19 cellular contexts compared by ENCODE assay signal in the genomic region with DNA sequence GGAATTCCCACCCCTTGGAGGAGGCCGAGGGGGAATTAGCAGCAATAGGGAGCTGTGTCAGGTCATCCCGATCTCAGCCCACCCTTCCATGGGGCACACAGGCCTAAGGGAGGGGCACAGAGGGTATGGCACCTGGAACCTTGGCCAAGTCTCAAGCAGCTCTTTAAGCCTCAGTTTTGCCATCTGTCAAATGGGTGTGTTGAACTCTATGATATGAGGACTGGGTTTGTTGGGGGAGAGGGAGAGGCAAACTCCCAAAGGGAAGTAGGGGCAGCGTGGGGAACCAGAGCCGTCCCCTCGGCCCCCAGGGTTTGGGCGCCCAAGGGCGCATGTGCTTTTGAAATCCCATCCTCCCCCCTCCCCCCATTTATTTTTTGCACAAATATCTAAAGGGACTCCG. TPM values are rescaled to one million over a fixed set of nuclear protein-coding genes. Genes with fewer than 3 reads are reported as not detected.
DNase-seq lines count a peak whose midpoint lies in the region; ATAC-seq, FAIRE-seq and TF ChIP-seq lines count a peak whose summit lies in the region.
"Had no signal": no experiment of that assay in that cellular context is flagged by ENCODE, and none has a peak within 500 bp of the region (broad histone marks: within the 10 kb centered on the region; RNA-seq: fewer than 3 reads in every experiment).

No MANE protein-coding gene starts in this region.

- TF ChIP-seq CTCF in SK-N-SH (IDR thresholded peaks at IDR 0.05) (no peak), GM12864 (IDR thresholded peaks at IDR 0.05; ENCODE audit: low read depth, low read length, missing control alignments) (no peak), PC-9 (conservative IDR thresholded peaks at IDR 0.05) (no peak)

- H3K4me1 ChIP-seq in SK-N-SH (ENCODE audit: control insufficient read depth in 1 of 2, insufficient read depth in 2 of 2, low read depth in 1 of 2, low read length in 1 of 2) (peaks cover 0 to 14% of the 10 kb centered on the region in 2 experiments; a peak in 1 of 4 replicates), PC-9 (replicated peaks; ENCODE audit: insufficient read depth) (no peaks in the 10 kb centered on the region), iPS-20b (ENCODE audit: insufficient read depth, low read length) (peaks cover 4% of the 10 kb centered on the region; the same call in 1 of the 2 replicates), small intestine (ENCODE audit: control insufficient read depth in 2 of 2, insufficient read depth in 1 of 2, low read depth in 1 of 2, low read length in 1 of 2) (no peaks in the 10 kb centered on the region)
- H3K4me1 ChIP-seq: SJCRH30 had no signal

- no TSS peak for BruUV-seq in PC-9 (replicated peaks; lab: Mats Ljungman, UMichigan)

- no peaks in the 10 kb centered on the region for H4K20me1 ChIP-seq in SK-N-SH (ENCODE audit: insufficient read depth)
- H4K20me1 ChIP-seq in PC-9 (ENCODE audit: insufficient read depth), result no peaks in the 10 kb centered on the region

- TF ChIP-seq RAD21 in SK-N-SH (IDR thresholded peaks at IDR 0.05; ENCODE audit: low read length), result no peak

- H3K27me3 ChIP-seq in SK-N-SH (ENCODE audit: insufficient read depth) (peaks cover 36% of the 10 kb centered on the region; the same call in 1 of the 2 replicates), PC-9 (ENCODE audit: insufficient read depth, low read depth) (peaks cover 36% of the 10 kb centered on the region), iPS-20b (ENCODE audit: insufficient read depth, low read length) (peaks cover 8% of the 10 kb centered on the region; the same call in 1 of the 2 replicates), small intestine (ENCODE audit: control insufficient read depth in 2 of 2, insufficient read depth in 2 of 2, low read length in 2 of 2) (no peaks in the 10 kb centered on the region)
- H3K27me3 ChIP-seq: body of pancreas, Peyer's patch, SJCRH30 had no signal

- H3K4me2 ChIP-seq in SK-N-SH, result 0 out of 2 replicates have a peak overlapping the region, but pooled peaks have one; percentile 93
- peak overlapping the region; percentile 83 for H3K4me2 ChIP-seq in PC-9

- H3F3A ChIP-seq in SK-N-SH (replicated peaks; ENCODE audit: insufficient read depth) (no peaks in the 10 kb centered on the region), PC-9 (ENCODE audit: insufficient read depth, low read depth) (peaks cover 28% of the 10 kb centered on the region; the same call in 1 of the 2 replicates)

- no peak for ATAC-seq in SK-N-SH treated with all-trans-retinoic acid at 6 μM for 48 hours
- no peak for ATAC-seq in HG03460 (IDR thresholded peaks at IDR 0.05; ENCODE audit: unreplicated experiment)

- POLR2A ChIA-PET in SK-N-SH (lab: Yijun Ruan, JAX) (interaction anchor here (1.1 kb wide), 1 partner anchor 254 kb away, joined by 6 read pairs; no protein-coding TSS in a partner anchor), PC-9 (lab: Charles Lee; ENCODE audit: unreplicated experiment) (interaction anchor here (0.5 to 0.6 kb wide), 2 partner anchors 93 to 162 kb away, joined by 3 read pairs; no protein-coding TSS in a partner anchor)

- TF ChIP-seq EP300 in SK-N-SH (IDR thresholded peaks at IDR 0.05; ENCODE audit: borderline replicate concordance in 1 of 2, low read depth in 1 of 2, low read length in 1 of 2), result no peak

- H3K27ac ChIP-seq in SK-N-SH (ENCODE audit: low read depth in 2 of 2, low read length in 1 of 2), result no peak overlapping the region
- no peak overlapping the region for H3K27ac ChIP-seq in PC-9
- H3K27ac ChIP-seq in iPS-20b (ENCODE audit: low read length), result no peak overlapping the region
- H3K27ac ChIP-seq in small intestine (ENCODE audit: low read depth in 1 of 2, low read length in 1 of 2), result no peak overlapping the region
- H3K27ac ChIP-seq: SJCRH30 had no signal

- CTCF ChIA-PET in SK-N-SH (lab: Yijun Ruan, JAX) (interaction anchor here (1.1 to 2.7 kb wide), 7 partner anchors 10 to 250 kb away, joined by 3 to 17 read pairs (median 4); a partner anchor contains a TSS), PC-9 (lab: Charles Lee) (interaction anchor here (0.7 kb wide), 1 partner anchor 262 kb away, joined by 3 read pairs; no protein-coding TSS in a partner anchor)

- DNase-seq in SK-N-SH (no peak), GM12864 (ENCODE audit: low read depth) (no peak), PC-9 (no peak), NOMO-1 treated with DMSO at 0.1 percent for 48 hours (lab: John Stamatoyannopoulos, UW; ENCODE audit: unreplicated experiment) (no peak), small intestine (no peak)
- DNase-seq: activated CD4-positive, alpha-beta T cell treated with anti-CD3 and anti-CD28 coated beads, Interleukin-2, amount 50 U/mL, for 1 hour; DND-41; effector CD4-positive, alpha-beta T cell; Karpas-422; mesenchymal stem cell; MV-4-11; NCI-H146 had no signal

- 86% methylated on average over 8 of the region's 8 CpGs for WGBS in SK-N-SH (ENCODE audit: low lambda C conversion rate)
- 88 to 90% (median 89%) methylated on average over 8 of the region's 8 CpGs for WGBS in small intestine, 3 donors

- no peaks in the 10 kb centered on the region for H3K9me3 ChIP-seq in SK-N-SH
- H3K9me3 ChIP-seq in PC-9 (ENCODE audit: insufficient read depth, low read depth), result no peaks in the 10 kb centered on the region
- H3K9me3 ChIP-seq in iPS-20b (ENCODE audit: insufficient read depth, low read depth, low read length), result no peaks in the 10 kb centered on the region
- no peaks in the 10 kb centered on the region for H3K9me3 ChIP-seq in small intestine (ENCODE audit: control insufficient read depth, low read depth)
- H3K9me3 ChIP-seq: body of pancreas, heart left ventricle, SJCRH30 had no signal

- H3K36me3 ChIP-seq in SK-N-SH (replicated peaks in 1 of 2; ENCODE audit: control insufficient read depth in 1 of 2, insufficient read depth in 2 of 2, low read length in 1 of 2) (no peaks in the 10 kb centered on the region), PC-9 (ENCODE audit: low read depth) (no peaks in the 10 kb centered on the region), iPS-20b (ENCODE audit: insufficient read depth, low read depth, low read length) (0 out of 2 replicates have a peak, but pooled peaks cover 7% of the 10 kb centered on the region), small intestine (ENCODE audit: control insufficient read depth in 2 of 2, insufficient read depth in 2 of 2, low read length in 2 of 2) (no peaks in the 10 kb centered on the region)
- H3K36me3 ChIP-seq: heart left ventricle, Peyer's patch, SJCRH30 had no signal

- intact Hi-C loops in PC-9 (cut with micrococcal nuclease; ENCODE audit: unreplicated experiment), result no loop called here

- no peak overlapping the region for H3K4me3 ChIP-seq in SK-N-SH (ENCODE audit: low read depth in 2 of 2, low read length in 1 of 2)
- peak overlapping the region; percentile 68; the same call in 1 of the 2 replicates for H3K4me3 ChIP-seq in GM12864 (ENCODE audit: low read depth, low read length)
- peak overlapping the region; percentile 58; the same call in 1 of the 2 replicates for H3K4me3 ChIP-seq in PC-9
- peak overlapping the region; percentile 68; the same call in 1 of the 2 replicates for H3K4me3 ChIP-seq in iPS-20b (ENCODE audit: low read length)
- H3K4me3 ChIP-seq in small intestine (ENCODE audit: low read depth in 1 of 2, low read length in 2 of 2), result no peak overlapping the region
- H3K4me3 ChIP-seq: body of pancreas had no signal

- H2AFZ ChIP-seq in SK-N-SH (ENCODE audit: low read depth) (peak overlapping the region; percentile 22; the same call in 1 of the 2 replicates), PC-9 (no peak overlapping the region)

- H3K9me2 ChIP-seq in SK-N-SH (no peaks in the 10 kb centered on the region), PC-9 (ENCODE audit: insufficient read depth) (no peaks in the 10 kb centered on the region)

- no peaks in the 10 kb centered on the region for H3K79me2 ChIP-seq in SK-N-SH (ENCODE audit: insufficient read depth)
- H3K79me2 ChIP-seq in PC-9 (ENCODE audit: low read depth), result no peaks in the 10 kb centered on the region

- H3K9ac ChIP-seq in SK-N-SH (no peak overlapping the region), iPS-20b (ENCODE audit: low read depth, low read length) (no peak overlapping the region)

- no peak for FAIRE-seq in small intestine (lab: Jason Lieb, UNC)

TF ChIP-seq in SK-N-SH, 30 proteins besides CTCF, POLR2A, EP300 and RAD21 (continues in another document):
- TF ChIP-seq RFX5 (IDR thresholded peaks at IDR 0.05; ENCODE audit: low read length) (no peak), FOXJ3 (CRISPR knock-in tag; IDR thresholded peaks at IDR 0.05) (no peak), NRF1 (IDR thresholded peaks at IDR 0.05; ENCODE audit: low read depth, low read length) (no peak), GABPA (IDR thresholded peaks at IDR 0.05; ENCODE audit: low read depth) (no peak), TAF1 (IDR thresholded peaks at IDR 0.05; ENCODE audit: borderline replicate concordance, low read depth, low read length) (no peak)
- TF ChIP-seq, protein P1, sequence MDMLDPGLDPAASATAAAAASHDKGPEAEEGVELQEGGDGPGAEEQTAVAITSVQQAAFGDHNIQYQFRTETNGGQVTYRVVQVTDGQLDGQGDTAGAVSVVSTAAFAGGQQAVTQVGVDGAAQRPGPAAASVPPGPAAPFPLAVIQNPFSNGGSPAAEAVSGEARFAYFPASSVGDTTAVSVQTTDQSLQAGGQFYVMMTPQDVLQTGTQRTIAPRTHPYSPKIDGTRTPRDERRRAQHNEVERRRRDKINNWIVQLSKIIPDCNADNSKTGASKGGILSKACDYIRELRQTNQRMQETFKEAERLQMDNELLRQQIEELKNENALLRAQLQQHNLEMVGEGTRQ (IDR thresholded peaks at IDR 0.05; ENCODE audit: borderline replicate concordance, low read depth, low read length), result no peak

TF ChIP-seq in SK-N-SH treated with all-trans-retinoic acid at 6 μM for 48 hours, 23 proteins besides CTCF, POLR2A, EP300 and RAD21 (continues in another document):
- TF ChIP-seq, protein P2, sequence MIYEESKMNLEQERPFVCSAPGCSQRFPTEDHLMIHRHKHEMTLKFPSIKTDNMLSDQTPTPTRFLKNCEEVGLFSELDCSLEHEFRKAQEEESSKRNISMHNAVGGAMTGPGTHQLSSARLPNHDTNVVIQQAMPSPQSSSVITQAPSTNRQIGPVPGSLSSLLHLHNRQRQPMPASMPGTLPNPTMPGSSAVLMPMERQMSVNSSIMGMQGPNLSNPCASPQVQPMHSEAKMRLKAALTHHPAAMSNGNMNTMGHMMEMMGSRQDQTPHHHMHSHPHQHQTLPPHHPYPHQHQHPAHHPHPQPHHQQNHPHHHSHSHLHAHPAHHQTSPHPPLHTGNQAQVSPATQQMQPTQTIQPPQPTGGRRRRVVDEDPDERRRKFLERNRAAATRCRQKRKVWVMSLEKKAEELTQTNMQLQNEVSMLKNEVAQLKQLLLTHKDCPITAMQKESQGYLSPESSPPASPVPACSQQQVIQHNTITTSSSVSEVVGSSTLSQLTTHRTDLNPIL (CRISPR knock-in tag; IDR thresholded peaks at IDR 0.05; ENCODE audit: low read depth), result no peak
- TF ChIP-seq GLIS3 (CRISPR knock-in tag; IDR thresholded peaks at IDR 0.05), result no peak

RNA-seq across cellular contexts. Expression of a gene that starts 49.7 kb away (rescaled TPM):
- polyA plus RNA-seq in SK-N-SH (2012; rRNA removed) (75.9 and 83.8 TPM in 2 replicates), small intestine (10 to 100 TPM; 21.0 to 39.5 (median 23.8) TPM)
- polyA plus RNA-seq in SK-N-SH (2012; cell fraction: cytosol; rRNA removed), result 37.6 and 48.9 TPM in 2 replicates
- polyA plus RNA-seq in SK-N-SH (2012; cell fraction: nucleus; rRNA removed), result 80.5 and 108 TPM in 2 replicates
- 82.9 and 88.8 TPM in 2 replicates for total RNA-seq in PC-9 (2021)

Comparison
In these comparisons a context has a peak if more than half of its experiments do, and no peak if none do; other contexts are left out.
1. H3K4me3 ChIP-seq: peak in GM12864 (single experiment), PC-9 (single experiment) and iPS-20b (single experiment); none in SK-N-SH (0 of 2) and small intestine (0 of 2).